ENCODE assay signal across 32 cellular contexts in genomic region chr14:25052385-25052784, GRCh38. TPM values are rescaled to one million over a fixed set of nuclear protein-coding genes. Genes with fewer than 3 reads are reported as not detected.
"Had no signal": no experiment of that assay in that cellular context is flagged by ENCODE, and none has a peak within 500 bp of the region (broad histone marks: within the 10 kb centered on the region; RNA-seq: fewer than 3 reads in every experiment).

No MANE protein-coding gene starts in this region.

- H3K9me3 Mint-ChIP-seq: activated CD4-positive, alpha-beta memory T cell treated with anti-CD3 and anti-CD28 coated beads, Interleukin-2, amount 10 ng/mL, durations not matched to agents 7 days and 5 days; activated naive CD8-positive, alpha-beta T cell treated with anti-CD3 and anti-CD28 coated beads for 36 hours; central memory CD8-positive, alpha-beta T cell; T-helper 1 cell treated with Interleukin-12 subunit alpha and Interleukin-12 subunit beta and Interleukin-4 antibody, amounts not matched to agents 30 μg/mL and 1 μg/mL, for 36 hours; T-helper 2 cell treated with Interferon-gamma antibody and Interleukin-4, amounts not matched to agents 5 μg/mL and 100 μg/mL, for 36 hours had no signal

- H3K27me3 ChIP-seq: SJCRH30 had no signal

- H3K9me3 ChIP-seq: MG63, SJCRH30 had no signal

- H3K27ac ChIP-seq: cardiac muscle cell, SJCRH30, SK-N-MC had no signal

- H3K4me1 Mint-ChIP-seq: activated naive CD8-positive, alpha-beta T cell treated with anti-CD3 and anti-CD28 coated beads for 36 hours had no signal

- H3K36me3 Mint-ChIP-seq: activated CD8-positive, alpha-beta memory T cell treated with anti-CD3 and anti-CD28 coated beads, Interleukin-2, amount 10 ng/mL, durations not matched to agents 7 days and 5 days; activated naive CD8-positive, alpha-beta T cell treated with anti-CD3 and anti-CD28 coated beads for 36 hours had no signal

- DNase-seq: activated CD4-positive, alpha-beta memory T cell treated with anti-CD3 and anti-CD28 coated beads, Interleukin-2, amount 10 ng/mL, durations not matched to agents 7 days and 5 days; activated CD4-positive, alpha-beta T cell treated with anti-CD3 and anti-CD28 coated beads for 1 hour; activated CD4-positive, alpha-beta T cell treated with anti-CD3 and anti-CD28 coated beads for 48 hours; activated CD4-positive, CD25-positive, alpha-beta regulatory T cell; activated CD8-positive, alpha-beta memory T cell treated with anti-CD3 and anti-CD28 coated beads for 24 hours; activated CD8-positive, alpha-beta memory T cell treated with anti-CD3 and anti-CD28 coated beads, Interleukin-2, amount 10 ng/mL, durations not matched to agents 7 days and 5 days; activated CD8-positive, alpha-beta memory T cell treated with anti-CD3 and anti-CD28 coated beads, Interleukin-2, amount 50 U/mL, for 48 hours; activated effector memory CD4-positive, alpha-beta T cell treated with Interleukin-2 at 50 U/mL for 16 hours; activated naive CD4-positive, alpha-beta T cell treated with anti-CD3 and anti-CD28 coated beads, Interleukin-2, amount 50 U/mL, for 16 hours; activated naive CD8-positive, alpha-beta T cell treated with anti-CD3 and anti-CD28 coated beads for 36 hours; activated T-cell treated with anti-CD3 and anti-CD28 coated beads, Interleukin-2, amount 50 U/mL, for 48 hours; amniotic stem cell; aorta; Kasumi-1; MG63; NCI-H1048; NCI-H1105 treated with DMSO at 0.1 percent for 48 hours; NCI-H1436; NCI-H1694; NCI-H1930; NCI-H2081 treated with DMSO at 0.1 percent for 48 hours; NCI-H345; NCI-H524 treated with DMSO at 0.1 percent for 48 hours; SHP77; SJCRH30 had no signal

- FAIRE-seq: TTC549 had no signal

- H3K4me3 ChIP-seq: cardiac muscle cell, MG63, SJCRH30, SK-N-MC had no signal

- ATAC-seq: activated CD8-positive, alpha-beta memory T cell treated with anti-CD3 and anti-CD28 coated beads, Interleukin-2, amount 10 ng/mL, durations not matched to agents 7 days and 5 days; Panc1 had no signal

- H3K4me3 Mint-ChIP-seq: activated CD4-positive, alpha-beta memory T cell treated with anti-CD3 and anti-CD28 coated beads, Interleukin-2, amount 10 ng/mL, durations not matched to agents 7 days and 5 days; activated CD8-positive, alpha-beta memory T cell treated with anti-CD3 and anti-CD28 coated beads, Interleukin-2, amount 10 ng/mL, durations not matched to agents 7 days and 5 days; activated naive CD8-positive, alpha-beta T cell treated with anti-CD3 and anti-CD28 coated beads for 36 hours; central memory CD8-positive, alpha-beta T cell; T-helper 1 cell treated with Interleukin-12 subunit alpha and Interleukin-12 subunit beta and Interleukin-4 antibody, amounts not matched to agents 30 μg/mL and 1 μg/mL, for 36 hours; T-helper 2 cell treated with Interferon-gamma antibody and Interleukin-4, amounts not matched to agents 5 μg/mL and 100 μg/mL, for 36 hours had no signal

- H3K4me1 ChIP-seq: SJCRH30 had no signal

- H3K36me3 ChIP-seq: cardiac muscle cell, MG63, SJCRH30 had no signal

- H3K27ac Mint-ChIP-seq: activated CD4-positive, alpha-beta memory T cell treated with anti-CD3 and anti-CD28 coated beads, Interleukin-2, amount 10 ng/mL, durations not matched to agents 7 days and 5 days; activated CD8-positive, alpha-beta memory T cell treated with anti-CD3 and anti-CD28 coated beads, Interleukin-2, amount 10 ng/mL, durations not matched to agents 7 days and 5 days; activated naive CD8-positive, alpha-beta T cell treated with anti-CD3 and anti-CD28 coated beads for 36 hours; T-helper 1 cell treated with Interleukin-12 subunit alpha and Interleukin-12 subunit beta and Interleukin-4 antibody, amounts not matched to agents 30 μg/mL and 1 μg/mL, for 36 hours; T-helper 2 cell treated with Interferon-gamma antibody and Interleukin-4, amounts not matched to agents 5 μg/mL and 100 μg/mL, for 36 hours had no signal

RNA-seq across cellular contexts. Expression of gene STXBP6, which starts 2.4 kb away (rescaled TPM):
- total RNA-seq: activated CD4-positive, alpha-beta memory T cell treated with anti-CD3 and anti-CD28 coated beads, Interleukin-2, amount 10 ng/mL, durations not matched to agents 7 days and 5 days; activated CD8-positive, alpha-beta memory T cell treated with anti-CD3 and anti-CD28 coated beads, Interleukin-2, amount 10 ng/mL, durations not matched to agents 7 days and 5 days; activated naive CD8-positive, alpha-beta T cell treated with anti-CD3 and anti-CD28 coated beads for 36 hours had no signal
